In the genomic region with DNA sequence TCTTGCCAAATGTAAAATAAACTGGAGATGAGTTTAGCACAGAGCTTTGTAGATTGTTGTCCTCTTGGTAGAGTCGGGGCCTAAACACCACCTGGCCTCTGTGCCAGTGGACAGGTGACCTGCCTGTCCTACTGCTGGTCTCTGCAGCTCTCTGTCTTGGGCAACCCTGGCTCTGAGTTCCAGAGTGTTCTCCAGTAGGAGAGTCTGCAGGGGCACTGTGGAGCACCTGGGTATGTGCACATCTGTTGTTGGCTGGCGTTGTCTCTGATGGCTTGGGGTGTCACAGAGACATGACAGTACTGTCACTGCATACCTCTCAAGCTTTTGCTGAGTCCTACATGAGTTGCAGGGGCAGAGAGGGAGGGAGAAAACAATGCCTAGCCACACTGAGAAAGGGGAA, we compare ENCODE assay signal across 14 cellular contexts.
"Had no signal": no experiment of that assay in that cellular context is flagged by ENCODE, and none has a peak within 500 bp of the region (broad histone marks: within the 10 kb centered on the region; RNA-seq: fewer than 3 reads in every experiment).

No MANE protein-coding gene starts in this region.

- FAIRE-seq: bronchial epithelial cell, frontal cortex, urothelium cell line had no signal

- H3K4me3 Mint-ChIP-seq: activated CD4-positive, alpha-beta memory T cell treated with anti-CD3 and anti-CD28 coated beads for 36 hours; activated T-cell treated with anti-CD3 and anti-CD28 coated beads, Interleukin-2, amount 50 U/mL, for 4 hours; neural progenitor cell had no signal

- H3K4me1 ChIP-seq: right lobe of liver had no signal

- H3K9me3 ChIP-seq: heart right ventricle, right lobe of liver had no signal

- DNase-seq: activated CD4-positive, alpha-beta memory T cell treated with anti-CD3 and anti-CD28 coated beads for 36 hours; activated effector memory CD4-positive, alpha-beta T cell treated with anti-CD3 and anti-CD28 coated beads, Interleukin-2, amount 50 U/mL, for 16 hours; activated T-cell treated with anti-CD3 and anti-CD28 coated beads, Interleukin-2, amount 50 U/mL, for 4 hours; islet precursor cell; right lobe of liver; stimulated activated CD4-positive, alpha-beta T cell treated with anti-CD3 and anti-CD28 coated beads, Interleukin-1b, Interleukin-23, amount 100 ng/mL, for 48 hours; stimulated activated naive CD4-positive, alpha-beta T cell; T-helper 9 cell had no signal

- H3K9me3 Mint-ChIP-seq: activated CD4-positive, alpha-beta memory T cell treated with anti-CD3 and anti-CD28 coated beads for 36 hours; activated naive CD4-positive, alpha-beta T cell treated with anti-CD3 and anti-CD28 coated beads, Interleukin-2, amount 50 U/mL, for 72 hours; activated T-cell treated with anti-CD3 and anti-CD28 coated beads, Interleukin-2, amount 50 U/mL, for 4 hours had no signal

- H3K36me3 Mint-ChIP-seq: activated CD4-positive, alpha-beta memory T cell treated with anti-CD3 and anti-CD28 coated beads for 36 hours; activated naive CD4-positive, alpha-beta T cell treated with anti-CD3 and anti-CD28 coated beads, Interleukin-2, amount 50 U/mL, for 72 hours had no signal

- H3K27ac ChIP-seq: neural progenitor cell, right lobe of liver had no signal

- H3K4me2 ChIP-seq: neural progenitor cell had no signal

- H3K27ac Mint-ChIP-seq: activated CD4-positive, alpha-beta memory T cell treated with anti-CD3 and anti-CD28 coated beads for 36 hours; activated naive CD4-positive, alpha-beta T cell treated with anti-CD3 and anti-CD28 coated beads, Interleukin-2, amount 50 U/mL, for 72 hours; neural progenitor cell had no signal

- H3K27me3 ChIP-seq: heart right ventricle, neural progenitor cell, right lobe of liver had no signal

- H3K36me3 ChIP-seq: heart right ventricle, neural progenitor cell, right lobe of liver had no signal

- ATAC-seq: activated naive CD4-positive, alpha-beta T cell treated with anti-CD3 and anti-CD28 coated beads, Interleukin-2, amount 50 U/mL, for 72 hours; activated T-cell treated with anti-CD3 and anti-CD28 coated beads, Interleukin-2, amount 50 U/mL, for 4 hours had no signal

- H3K4me3 ChIP-seq: heart right ventricle, neural progenitor cell, right lobe of liver had no signal
